Comparison of ENCODE assay signal across 24 cellular contexts in genomic region chr16:22317001-22317530, GRCh38. TPM values are rescaled to one million over a fixed set of nuclear protein-coding genes. Genes with fewer than 3 reads are reported as not detected.
DNase-seq lines count a peak whose midpoint lies in the region; TF ChIP-seq lines count a peak whose summit lies in the region.
"Had no signal": no experiment of that assay in that cellular context is flagged by ENCODE, and none has a peak within 500 bp of the region (broad histone marks: within the 10 kb centered on the region; RNA-seq: fewer than 3 reads in every experiment).

No MANE protein-coding gene starts in this region.

- no peak overlapping the region for H3K4me3 Mint-ChIP-seq in endodermal cell
- H3K4me3 Mint-ChIP-seq: activated naive CD8-positive, alpha-beta T cell treated with anti-CD3 and anti-CD28 coated beads, Interleukin-2, amount 10 ng/mL, durations not matched to agents 7 days and 5 days; H9 had no signal

- H3K9me3 Mint-ChIP-seq in endodermal cell, result no peaks in the 10 kb centered on the region
- H3K9me3 Mint-ChIP-seq: activated naive CD8-positive, alpha-beta T cell treated with anti-CD3 and anti-CD28 coated beads, Interleukin-2, amount 10 ng/mL, durations not matched to agents 7 days and 5 days; H9 had no signal

- H3K4me3 ChIP-seq in endodermal cell (ENCODE audit: low read length), result no peak overlapping the region
- H3K4me3 ChIP-seq: Peyer's patch, SJSA1, stomach had no signal

- no peak overlapping the region for H3K9ac ChIP-seq in endodermal cell (ENCODE audit: extremely low read depth, low read length, poor library complexity, severe bottlenecking)

- no peaks in the 10 kb centered on the region for H3K9me3 ChIP-seq in endodermal cell (ENCODE audit: control insufficient read depth, low read length)
- H3K9me3 ChIP-seq: neutrophil, Peyer's patch, SJSA1, stomach had no signal

- no peaks in the 10 kb centered on the region for H3K4me1 Mint-ChIP-seq in endodermal cell

- TF ChIP-seq CTCF in endodermal cell (conservative IDR thresholded peaks at IDR 0.05), result no peak

- CTCF ChIA-PET in HEK293T (lab: Yijun Ruan, JAX), result no interaction called here

- peak; percentile 47 for DNase-seq in activated CD8-positive, alpha-beta memory T cell treated with anti-CD3 and anti-CD28 coated beads, Interleukin-2, amount 50 U/mL, for 48 hours
- no peak for DNase-seq in activated CD8-positive, alpha-beta memory T cell treated with anti-CD3 and anti-CD28 coated beads, Interleukin-2, amount 50 U/mL, for 4 hours
- DNase-seq in NCI-H69 (lab: John Stamatoyannopoulos, UW) (peak; percentile 7), endodermal cell (peak; percentile 40), posterior vena cava (ENCODE audit: low spot score) (peak; percentile 82), NCI-H187 treated with DMSO at 0.1 percent for 48 hours (lab: John Stamatoyannopoulos, UW) (no peak), substantia nigra (lab: John Stamatoyannopoulos, UW) (no peak), HEK293T (ENCODE audit: extremely low spot score) (no peak)
- DNase-seq: ACHN; activated CD4-positive, CD25-positive, alpha-beta regulatory T cell; activated naive CD8-positive, alpha-beta T cell treated with anti-CD3 and anti-CD28 coated beads, Interleukin-2, amount 10 ng/mL, durations not matched to agents 7 days and 5 days; dermis blood vessel endothelial cell; H9; hippocampal formation; mesendoderm; NCI-H146; NCI-H2171 treated with DMSO at 0.1 percent for 48 hours; NCI-H524 treated with DMSO at 0.1 percent for 48 hours; stomach; T-helper 1 cell; trophoblast cell had no signal

- intact Hi-C loops in posterior vena cava (cut with DNase I), result no loop called here

- POLR2A ChIA-PET in HEK293T (lab: Yijun Ruan, JAX), result no interaction called here

- no peak overlapping the region for H3K27ac ChIP-seq in endodermal cell (ENCODE audit: low read depth, low read length)
- no peak overlapping the region for H3K27ac ChIP-seq in substantia nigra (ENCODE audit: low read depth, low read length, poor library complexity, severe bottlenecking)
- H3K27ac ChIP-seq: neutrophil, Peyer's patch, SJSA1, stomach had no signal

- H3K27ac Mint-ChIP-seq in endodermal cell, result no peak overlapping the region
- H3K27ac Mint-ChIP-seq: activated naive CD8-positive, alpha-beta T cell treated with anti-CD3 and anti-CD28 coated beads, Interleukin-2, amount 10 ng/mL, durations not matched to agents 7 days and 5 days had no signal

- H3K4me1 ChIP-seq in endodermal cell (ENCODE audit: control insufficient read depth, insufficient read depth, low read length), result no peaks in the 10 kb centered on the region
- H3K4me1 ChIP-seq: Peyer's patch, SJSA1 had no signal

- H3K36me3 Mint-ChIP-seq in endodermal cell (ENCODE audit: low read depth), result peaks cover 65% of the 10 kb centered on the region

- H3K27me3 Mint-ChIP-seq in endodermal cell (ENCODE audit: insufficient read depth), result no peaks in the 10 kb centered on the region
- H3K27me3 Mint-ChIP-seq: activated naive CD8-positive, alpha-beta T cell treated with anti-CD3 and anti-CD28 coated beads, Interleukin-2, amount 10 ng/mL, durations not matched to agents 7 days and 5 days had no signal

- H3K36me3 ChIP-seq in endodermal cell (ENCODE audit: control insufficient read depth, insufficient read depth, low read length), result peaks cover 73% of the 10 kb centered on the region

- 96% methylated on average over 9 to 16 of the region's 17 CpGs for WGBS in endodermal cell (ENCODE audit: insufficient coverage in 1 of 2, insufficient read length in 1 of 2), 2 experiments

- no peaks in the 10 kb centered on the region for H3K27me3 ChIP-seq in endodermal cell (ENCODE audit: control insufficient read depth, insufficient read depth, low read length, poor library complexity, severe bottlenecking)
- H3K27me3 ChIP-seq: neutrophil, Peyer's patch, SJSA1, stomach had no signal

TF ChIP-seq in HEK293T, 16 proteins besides CTCF, POLR2A, EP300 and RAD21:
- TF ChIP-seq HDGF (IDR thresholded peaks at IDR 0.05; ENCODE audit: borderline replicate concordance), result no peak
- no peak for TF ChIP-seq L3MBTL2 (conservative IDR thresholded peaks at IDR 0.05)
- TF ChIP-seq FOXM1 (IDR thresholded peaks at IDR 0.05; ENCODE audit: borderline replicate concordance), result no peak
- TF ChIP-seq ARNT (IDR thresholded peaks at IDR 0.05), result no peak
- TF ChIP-seq CTBP1 (IDR thresholded peaks at IDR 0.05; ENCODE audit: borderline replicate concordance), result no peak
- no peak for TF ChIP-seq LEF1 (IDR thresholded peaks at IDR 0.05; ENCODE audit: borderline replicate concordance)
- TF ChIP-seq TARDBP (IDR thresholded peaks at IDR 0.05), result no peak
- no peak for TF ChIP-seq ELF4 (IDR thresholded peaks at IDR 0.05)
- no peak for TF ChIP-seq FOXK2 (IDR thresholded peaks at IDR 0.05)
TF ChIP-seq in HEK293T: peak in this region for 0.

RNA-seq across cellular contexts. Expression of gene POLR3E, which starts 19.9 kb away (rescaled TPM):
- total RNA-seq in endodermal cell (10 to 100 TPM; 73.1 to 73.6 TPM), posterior vena cava (10 to 100 TPM; 28.6 to 33.0 TPM)
- polyA plus RNA-seq in endodermal cell (2013, experiment 1 of 2), result 40.2 TPM
- 31.3 TPM for polyA plus RNA-seq in endodermal cell (2013, experiment 2 of 2)

RNA-seq across cellular contexts. Expression of gene CDR2, which starts 57.4 kb away (rescaled TPM):
- 10 to 100 TPM; 17.6 to 24.3 TPM for total RNA-seq in endodermal cell
- 18.3 TPM for polyA plus RNA-seq in endodermal cell (2013, experiment 1 of 2)
- polyA plus RNA-seq in endodermal cell (2013, experiment 2 of 2), result 21.8 TPM
- total RNA-seq in posterior vena cava, result 10 to 100 TPM; 28.9 to 40.0 TPM

Comparison
In these comparisons a context has a peak if more than half of its experiments do, and no peak if none do; other contexts are left out.
1. DNase-seq: peak in activated CD8-positive, alpha-beta memory T cell treated with anti-CD3 and anti-CD28 coated beads, Interleukin-2, amount 50 U/mL, for 48 hours (single experiment), NCI-H69 (single experiment), endodermal cell (single experiment) and posterior vena cava (single experiment); none in activated CD8-positive, alpha-beta memory T cell treated with anti-CD3 and anti-CD28 coated beads, Interleukin-2, amount 50 U/mL, for 4 hours (single experiment), NCI-H187 treated with DMSO at 0.1 percent for 48 hours (single experiment), substantia nigra (0 of 49) and HEK293T (single experiment).